In the genomic region with DNA sequence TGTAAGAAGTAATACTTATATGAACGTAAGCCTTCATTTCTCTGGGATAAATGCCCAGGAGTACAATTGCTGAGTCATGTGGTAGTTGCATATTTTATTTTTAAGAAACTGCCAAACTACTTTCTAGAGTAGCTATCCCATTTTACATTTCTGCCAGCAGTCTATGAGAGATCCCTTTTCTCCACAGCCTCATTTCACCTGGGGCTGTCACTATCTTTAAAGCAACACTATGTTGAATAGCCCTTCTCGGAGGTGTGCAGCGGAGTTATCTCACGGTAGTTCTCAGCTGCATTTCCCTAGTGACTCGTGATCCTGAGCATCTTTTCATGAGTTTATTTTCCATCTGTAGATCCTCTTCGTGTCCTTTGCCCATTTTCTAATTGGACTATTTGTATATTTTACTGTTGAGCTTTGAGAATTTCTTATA, we compare ENCODE assay signal across 15 cellular contexts.
A peak's percentile ranks its signal among the peaks of the same experiment; 100 is the strongest.
DNase-seq lines count a peak whose midpoint lies in the region; ATAC-seq and TF ChIP-seq lines count a peak whose summit lies in the region.
"Had no signal": no experiment of that assay in that cellular context is flagged by ENCODE, and none has a peak within 500 bp of the region (broad histone marks: within the 10 kb centered on the region; RNA-seq: fewer than 3 reads in every experiment).

No MANE protein-coding gene starts in this region.

- DNase-seq in AG08396 (ENCODE audit: low spot score) (peak; percentile 18), M059J (ENCODE audit: low read depth) (peak; percentile 37), esophagus muscularis mucosa (ENCODE audit: extremely low spot score) (no peak), psoas muscle (no peak), left lung (no peak), activated gamma-delta T cell treated with Interleukin-2 at 50 U/mL for 16 hours (no peak), NCI-H1105 treated with DMSO at 0.1 percent for 48 hours (lab: John Stamatoyannopoulos, UW) (no peak)
- DNase-seq: CD4-positive, alpha-beta memory T cell; NCI-H187 treated with DMSO at 0.1 percent for 48 hours; NCI-H748 treated with DMSO at 0.1 percent for 48 hours; occipital lobe; RPMI8226; T-helper 2 cell had no signal

- H3K36me3 ChIP-seq in esophagus muscularis mucosa = peaks cover 0 to 16% (median 14%) of the 10 kb centered on the region in 4 donors
- peaks cover 0 to 12% of the 10 kb centered on the region in 2 donors for H3K36me3 ChIP-seq in psoas muscle (ENCODE audit: insufficient read depth in 1 of 2, low read depth in 1 of 2)
- H3K36me3 ChIP-seq in left lung = peaks cover 0 to 12% of the 10 kb centered on the region in 2 donors
- H3K36me3 ChIP-seq: vagina had no signal

- H3K27ac ChIP-seq in esophagus muscularis mucosa (replicated peaks in 1 of 4) = peak overlapping the region; percentile 64 to 70 (median 64)
- peak overlapping the region; percentile 67 for H3K27ac ChIP-seq in psoas muscle
- H3K27ac ChIP-seq in left lung = no peak overlapping the region
- H3K27ac ChIP-seq: vagina had no signal

- TF ChIP-seq POLR2A in esophagus muscularis mucosa (IDR thresholded peaks at IDR 0.05; ENCODE audit: low read depth) = no peak

- ATAC-seq in psoas muscle (peak in 2 of 4 donors; percentile 39 to 52), HG03039 (IDR thresholded peaks at IDR 0.05; ENCODE audit: unreplicated experiment) (no peak), left lung (no peak)

- intact Hi-C loops in esophagus muscularis mucosa (cut with DNase I) = no loop called here
- intact Hi-C loops in psoas muscle (cut with DNase I) = no loop called here
- intact Hi-C loops in left lung (cut with DNase I) = no loop called here

- 41% methylated on average over 6 of the region's 6 CpGs for WGBS in esophagus muscularis mucosa
- 29 to 54% (median 38%) methylated on average over 6 of the region's 6 CpGs for WGBS in psoas muscle, 3 donors

- peak in 2 of 3 experiments; percentile 18 to 21 for TF ChIP-seq CTCF in esophagus muscularis mucosa (IDR thresholded peaks at IDR 0.05)
- TF ChIP-seq CTCF in psoas muscle (IDR thresholded peaks at IDR 0.05) = no peak
- no peak for TF ChIP-seq CTCF in left lung (IDR thresholded peaks at IDR 0.05)

- peaks cover 27 to 78% (median 72%) of the 10 kb centered on the region in 4 donors for H3K4me1 ChIP-seq in esophagus muscularis mucosa
- H3K4me1 ChIP-seq in psoas muscle = peaks cover 44% of the 10 kb centered on the region
- H3K4me1 ChIP-seq in left lung = peaks cover 0 to 16% of the 10 kb centered on the region in 2 donors

- no peak for TF ChIP-seq EP300 in esophagus muscularis mucosa (IDR thresholded peaks at IDR 0.05)

- H3K4me3 ChIP-seq in esophagus muscularis mucosa (no peak overlapping the region), psoas muscle (peak overlapping the region; percentile 15), left lung (no peak overlapping the region)
- H3K4me3 ChIP-seq: vagina had no signal

- H3K27me3 ChIP-seq in esophagus muscularis mucosa (no peaks in the 10 kb centered on the region), psoas muscle (ENCODE audit: insufficient read depth in 3 of 3, low read length in 2 of 3) (no peaks in the 10 kb centered on the region), left lung (no peaks in the 10 kb centered on the region)
- H3K27me3 ChIP-seq: vagina had no signal

- H3K9me3 ChIP-seq in esophagus muscularis mucosa (no peaks in the 10 kb centered on the region), psoas muscle (no peaks in the 10 kb centered on the region), left lung (no peaks in the 10 kb centered on the region)
- H3K9me3 ChIP-seq: vagina had no signal

Comparison
In these comparisons a context has a peak if more than half of its experiments do, and no peak if none do; other contexts are left out.
1. DNase-seq: peak in AG08396 (single experiment) and M059J (single experiment); none in esophagus muscularis mucosa (single experiment), psoas muscle (0 of 2), left lung (0 of 2), activated gamma-delta T cell treated with Interleukin-2 at 50 U/mL for 16 hours (single experiment) and NCI-H1105 treated with DMSO at 0.1 percent for 48 hours (single experiment).
2. H3K27ac ChIP-seq: peak in esophagus muscularis mucosa (4 of 4) and psoas muscle (single experiment); none in left lung (0 of 2).
3. CTCF ChIP-seq: peak in esophagus muscularis mucosa (2 of 3); none in psoas muscle (single experiment) and left lung (0 of 2).